Comparison of ENCODE assay signal across 9 cellular contexts in genomic region chr1:230787471-230787870, GRCh38. TPM values are rescaled to one million over a fixed set of nuclear protein-coding genes. Genes with fewer than 3 reads are reported as not detected.
"Had no signal": no experiment of that assay in that cellular context is flagged by ENCODE, and none has a peak within 500 bp of the region (broad histone marks: within the 10 kb centered on the region; RNA-seq: fewer than 3 reads in every experiment).

No MANE protein-coding gene starts in this region.

- H2AFZ ChIP-seq: GM23248 had no signal

- H3K4me3 Mint-ChIP-seq: HFFc6, IgD-negative memory B cell had no signal

- H3K4me3 ChIP-seq: GM23248, HAP-1 had no signal

- H3K27ac ChIP-seq: GM23248, HL-60 had no signal

- H3K27ac Mint-ChIP-seq: HFFc6, IgD-negative memory B cell had no signal

- H3K36me3 Mint-ChIP-seq: IgD-negative memory B cell had no signal

- H3K9ac ChIP-seq: GM23248 had no signal

- H3K9me3 ChIP-seq: HAP-1 had no signal

- H3K9me3 Mint-ChIP-seq: HFFc6, IgD-negative memory B cell had no signal

- H3K4me1 Mint-ChIP-seq: IgD-negative memory B cell had no signal

- ATAC-seq: HCT116 had no signal

- H3K36me3 ChIP-seq: HAP-1 had no signal

- DNase-seq: GM23248, GOT3, H7, HFFc6 had no signal

RNA-seq across cellular contexts. Expression of gene CAPN9, which starts 40.3 kb away (rescaled TPM):
- total RNA-seq: GM23248, HFFc6, HT1080 had no signal
- polyA plus RNA-seq: GM23248, IgD-negative memory B cell had no signal
